Comparison of ENCODE assay signal across 1 cellular context in genomic region chr2:91477731-91478672, GRCh38.
TF ChIP-seq lines count a peak whose summit lies in the region.

No MANE protein-coding gene starts in this region.

TF ChIP-seq in HepG2, 621 proteins besides CTCF, POLR2A, EP300 and RAD21 (continued from another document and continues in another):
- TF ChIP-seq USF2 (IDR thresholded peaks at IDR 0.05; ENCODE audit: low read depth, low read length): no peak
- no peak for TF ChIP-seq USF2 (CRISPR knock-in tag; IDR thresholded peaks at IDR 0.05; ENCODE audit: borderline replicate concordance)
- TF ChIP-seq ZNF737 (CRISPR knock-in tag; IDR thresholded peaks at IDR 0.05; ENCODE audit: borderline replicate concordance): no peak
- TF ChIP-seq ZNF850 (CRISPR knock-in tag; conservative IDR thresholded peaks at IDR 0.05): no peak
- TF ChIP-seq ZNF326 (CRISPR knock-in tag; IDR thresholded peaks at IDR 0.05; ENCODE audit: borderline replicate concordance): no peak
- TF ChIP-seq ZNF512 (CRISPR knock-in tag; IDR thresholded peaks at IDR 0.05): peak; percentile 70; the same call in 1 of the 2 replicates
- no peak for TF ChIP-seq ZBTB4 (CRISPR knock-in tag; IDR thresholded peaks at IDR 0.05; ENCODE audit: borderline replicate concordance)
- TF ChIP-seq ZNF83 (CRISPR knock-in tag; IDR thresholded peaks at IDR 0.05; ENCODE audit: borderline replicate concordance): no peak
- TF ChIP-seq MXD4 (CRISPR knock-in tag; IDR thresholded peaks at IDR 0.05): no peak
- TF ChIP-seq TCF7L2 (IDR thresholded peaks at IDR 0.05; ENCODE audit: low read depth, low read length): no peak
- TF ChIP-seq PBX3 (CRISPR knock-in tag; IDR thresholded peaks at IDR 0.05; ENCODE audit: borderline replicate concordance): no peak
- no peak for TF ChIP-seq KMT2B (CRISPR knock-in tag; IDR thresholded peaks at IDR 0.05)
- no peak for TF ChIP-seq RXRB (CRISPR knock-in tag; IDR thresholded peaks at IDR 0.05; ENCODE audit: borderline replicate concordance)
- no peak for TF ChIP-seq ZNF232 (CRISPR knock-in tag; IDR thresholded peaks at IDR 0.05; ENCODE audit: borderline replicate concordance)
- no peak for TF ChIP-seq ZNF329 (CRISPR knock-in tag; IDR thresholded peaks at IDR 0.05; ENCODE audit: low read depth)
- TF ChIP-seq ZBTB3 (CRISPR knock-in tag; IDR thresholded peaks at IDR 0.05; ENCODE audit: borderline replicate concordance, low read depth): no peak
- no peak for TF ChIP-seq ZNF350 (CRISPR knock-in tag; IDR thresholded peaks at IDR 0.05; ENCODE audit: borderline replicate concordance, low read depth)
- TF ChIP-seq ELF4 (CRISPR knock-in tag; IDR thresholded peaks at IDR 0.05; ENCODE audit: borderline replicate concordance): no peak
- no peak for TF ChIP-seq ZBTB2 (CRISPR knock-in tag; IDR thresholded peaks at IDR 0.05; ENCODE audit: low read depth)
- 0 out of 2 replicates have a peak, but pooled peaks have one; percentile 16 for TF ChIP-seq MAFG (CRISPR knock-in tag; IDR thresholded peaks at IDR 0.05)
- 0 out of 2 replicates have a peak, but pooled peaks have one; percentile 27 for TF ChIP-seq HIVEP1 (CRISPR knock-in tag; IDR thresholded peaks at IDR 0.05)
- TF ChIP-seq TEAD3 (CRISPR knock-in tag; optimal IDR thresholded peaks at IDR 0.05; ENCODE audit: borderline replicate concordance): no peak
- TF ChIP-seq SUZ12 (IDR thresholded peaks at IDR 0.05; ENCODE audit: low read depth, low read length): 0 out of 2 replicates have a peak, but pooled peaks have one; percentile 2
- TF ChIP-seq PCBP2 (optimal IDR thresholded peaks at IDR 0.05; ENCODE audit: low read depth, low read length, poor library complexity, severe bottlenecking): no peak
- TF ChIP-seq ZBTB25 (CRISPR knock-in tag; IDR thresholded peaks at IDR 0.05): no peak
- TF ChIP-seq TMF1 (CRISPR knock-in tag; IDR thresholded peaks at IDR 0.05; ENCODE audit: low read depth): no peak
- no peak for TF ChIP-seq UBTF (CRISPR knock-in tag; IDR thresholded peaks at IDR 0.05)
- TF ChIP-seq ZNF550 (CRISPR knock-in tag; IDR thresholded peaks at IDR 0.05; ENCODE audit: borderline replicate concordance): no peak
- no peak for TF ChIP-seq ZMAT3 (CRISPR knock-in tag; conservative IDR thresholded peaks at IDR 0.05)
- TF ChIP-seq MBD4 (IDR thresholded peaks at IDR 0.05; ENCODE audit: borderline replicate concordance, low read length): no peak
- TF ChIP-seq CHCHD3 (CRISPR knock-in tag; IDR thresholded peaks at IDR 0.05): no peak
- no peak for TF ChIP-seq MXI1 (IDR thresholded peaks at IDR 0.05; ENCODE audit: borderline replicate concordance, low read depth, low read length)
- no peak for TF ChIP-seq ZNF337 (CRISPR knock-in tag; IDR thresholded peaks at IDR 0.05; ENCODE audit: borderline replicate concordance, low read depth)
- peak; percentile 64 for TF ChIP-seq AGO1 (IDR thresholded peaks at IDR 0.05; ENCODE audit: low read depth, low read length, poor library complexity, severe bottlenecking)
- no peak for TF ChIP-seq ARID2 (CRISPR knock-in tag; IDR thresholded peaks at IDR 0.05; ENCODE audit: borderline replicate concordance)
- TF ChIP-seq AGO2 (optimal IDR thresholded peaks at IDR 0.05; ENCODE audit: low read depth, low read length): peak; percentile 18
- TF ChIP-seq ZNF441 (CRISPR knock-in tag; IDR thresholded peaks at IDR 0.05; ENCODE audit: borderline replicate concordance): no peak
- no peak for TF ChIP-seq HMG20A (CRISPR knock-in tag; IDR thresholded peaks at IDR 0.05; ENCODE audit: borderline replicate concordance)
- no peak for TF ChIP-seq ZSCAN29 (CRISPR knock-in tag; conservative IDR thresholded peaks at IDR 0.05)
- no peak for TF ChIP-seq PRMT3 (CRISPR knock-in tag; IDR thresholded peaks at IDR 0.05; ENCODE audit: borderline replicate concordance, low read depth)
- no peak for TF ChIP-seq ZNF746 (CRISPR knock-in tag; IDR thresholded peaks at IDR 0.05)
- no peak for TF ChIP-seq ZFP36L1 (CRISPR knock-in tag; IDR thresholded peaks at IDR 0.05)
- TF ChIP-seq ATF2 (CRISPR knock-in tag; IDR thresholded peaks at IDR 0.05): no peak
- no peak for TF ChIP-seq HIC2 (CRISPR knock-in tag; IDR thresholded peaks at IDR 0.05; ENCODE audit: low read depth)
- TF ChIP-seq ZNF879 (CRISPR knock-in tag; IDR thresholded peaks at IDR 0.05): no peak
- no peak for TF ChIP-seq IKZF4 (CRISPR knock-in tag; IDR thresholded peaks at IDR 0.05; ENCODE audit: borderline replicate concordance, low read depth, not compliant biosample characterization)
- peak; percentile 55 for TF ChIP-seq XRCC5 (optimal IDR thresholded peaks at IDR 0.05; ENCODE audit: low read length)
